8 cellular contexts compared by ENCODE assay signal in genomic region chr19:57321164-57321563, GRCh38. TPM values are rescaled to one million over a fixed set of nuclear protein-coding genes. Genes with fewer than 3 reads are reported as not detected.
DNase-seq lines count a peak whose midpoint lies in the region; ATAC-seq, FAIRE-seq and TF ChIP-seq lines count a peak whose summit lies in the region.

No MANE protein-coding gene starts in this region.

- DNase-seq in left ventricle myocardium inferior: no peak
- DNase-seq in left ventricle myocardium superior: no peak
- no peak for DNase-seq in astrocyte (ENCODE audit: low read depth)
- DNase-seq in memory B cell (ENCODE audit: low spot score in 2 of 2): no peak
- DNase-seq in uterus: no peak
- no peak for DNase-seq in GM13976 (ENCODE audit: low spot score)
- DNase-seq in foreskin melanocyte: no peak

- TF ChIP-seq CTCF in left ventricle myocardium inferior (IDR thresholded peaks at IDR 0.05; ENCODE audit: borderline replicate concordance) (no peak), astrocyte (IDR thresholded peaks at IDR 0.05; ENCODE audit: insufficient read depth, low read depth, low read length) (no peak), uterus (IDR thresholded peaks at IDR 0.05) (no peak), GM13976 (IDR thresholded peaks at IDR 0.05; ENCODE audit: borderline replicate concordance, control extremely low read depth, extremely low read depth, insufficient read depth, missing control alignments) (no peak)

- peaks cover 21% of the 10 kb centered on the region for H3K36me3 Mint-ChIP-seq in astrocyte (ENCODE audit: low read depth, unreplicated experiment)
- H3K36me3 Mint-ChIP-seq in memory B cell: peaks cover 30% of the 10 kb centered on the region

- peak overlapping the region; percentile 97 for H3K4me2 ChIP-seq in astrocyte (ENCODE audit: low read length)

- peaks cover 34% of the 10 kb centered on the region for H3K36me3 ChIP-seq in left ventricle myocardium inferior
- H3K36me3 ChIP-seq in astrocyte (ENCODE audit: insufficient read depth, low read length): peaks cover 10% of the 10 kb centered on the region
- H3K36me3 ChIP-seq in uterus: no peaks in the 10 kb centered on the region

- peak overlapping the region; percentile 93 for H3K9ac ChIP-seq in astrocyte (ENCODE audit: low read length)

- ATAC-seq in left ventricle myocardium superior (no peak), memory B cell (ENCODE audit: low read depth) (no peak), HG02938 (IDR thresholded peaks at IDR 0.05; ENCODE audit: unreplicated experiment) (no peak)

- H3K4me1 Mint-ChIP-seq in astrocyte (ENCODE audit: low read depth, unreplicated experiment) (peaks cover 11% of the 10 kb centered on the region), memory B cell (peaks cover 22% of the 10 kb centered on the region)

- H3K27ac ChIP-seq in left ventricle myocardium inferior (replicated peaks): peak overlapping the region; percentile 93
- H3K27ac ChIP-seq in astrocyte (ENCODE audit: low read depth, low read length): peak overlapping the region; percentile 66
- H3K27ac ChIP-seq in uterus: peak overlapping the region; percentile 77 to 83

- FAIRE-seq in astrocyte (lab: Jason Lieb, UNC): no peak

- H3K9me3 ChIP-seq in left ventricle myocardium inferior (replicated peaks): peaks cover 27% of the 10 kb centered on the region
- H3K9me3 ChIP-seq in astrocyte (ENCODE audit: insufficient read depth, low read depth, low read length): no peaks in the 10 kb centered on the region
- H3K9me3 ChIP-seq in uterus: peaks cover 0 to 30% of the 10 kb centered on the region in 2 donors

- peaks cover 38% of the 10 kb centered on the region for H3K79me2 ChIP-seq in astrocyte (ENCODE audit: insufficient read depth, low read length)

- H3K27ac Mint-ChIP-seq in astrocyte (ENCODE audit: unreplicated experiment) (peak overlapping the region; percentile 48), memory B cell (peak overlapping the region; percentile 98)

- H3K4me1 ChIP-seq in left ventricle myocardium inferior: peaks cover 32% of the 10 kb centered on the region
- H3K4me1 ChIP-seq in astrocyte (ENCODE audit: insufficient read depth, low read length): peaks cover 9% of the 10 kb centered on the region
- H3K4me1 ChIP-seq in uterus: no peaks in the 10 kb centered on the region

- in situ Hi-C loops in GM13976 (cut with MboI; ENCODE audit: low sequenced_read_pairs, unreplicated experiment): no loop called here

- peak overlapping the region; percentile 93 for H2AFZ ChIP-seq in astrocyte (ENCODE audit: low read depth, low read length)

- H3K27me3 ChIP-seq in left ventricle myocardium inferior (ENCODE audit: low read depth): no peaks in the 10 kb centered on the region
- H3K27me3 ChIP-seq in astrocyte (ENCODE audit: insufficient read depth, low read length): peaks cover 2% of the 10 kb centered on the region
- H3K27me3 ChIP-seq in uterus: no peaks in the 10 kb centered on the region

- peaks cover 1% of the 10 kb centered on the region for H3K27me3 Mint-ChIP-seq in astrocyte (ENCODE audit: low read depth, unreplicated experiment)
- H3K27me3 Mint-ChIP-seq in memory B cell: peaks cover 2% of the 10 kb centered on the region

- intact Hi-C loops in left ventricle myocardium inferior (cut with micrococcal nuclease) (no loop called here), left ventricle myocardium superior (cut with micrococcal nuclease) (no loop called here), uterus (cut with DNase I; ENCODE audit: low total_unique reads) (no loop called here)

- TF ChIP-seq POLR2A in uterus (IDR thresholded peaks at IDR 0.05): no peak

- peak overlapping the region; percentile 88 for H3K4me3 Mint-ChIP-seq in astrocyte (ENCODE audit: unreplicated experiment)
- peak overlapping the region; percentile 97 for H3K4me3 Mint-ChIP-seq in memory B cell

- H3K4me3 ChIP-seq in left ventricle myocardium inferior (peak overlapping the region; percentile 94), astrocyte (ENCODE audit: insufficient read depth, low read depth, low read length) (peak overlapping the region; percentile 79), uterus (peak overlapping the region; percentile 81 to 93)

- no peaks in the 10 kb centered on the region for H3K9me3 Mint-ChIP-seq in astrocyte (ENCODE audit: unreplicated experiment)
- H3K9me3 Mint-ChIP-seq in memory B cell: peaks cover 4% of the 10 kb centered on the region

- H4K20me1 ChIP-seq in astrocyte (ENCODE audit: insufficient read depth, low read length): peaks cover 14% of the 10 kb centered on the region

RNA-seq across cellular contexts. Expression of gene ZNF543, which starts 0.9 kb away (rescaled TPM):
- total RNA-seq in left ventricle myocardium inferior: 5.7 TPM
- 6.1 TPM for total RNA-seq in left ventricle myocardium superior
- 8.7 and 9.5 TPM in 2 replicates for total RNA-seq in astrocyte
- total RNA-seq in uterus: 10 to 100 TPM in 2 of 4 donors, 1 to 10 TPM in 2; 5.9 to 31.2 (median 10.2) TPM

RNA-seq across cellular contexts. Expression of gene ZNF304, which starts 29.9 kb away (rescaled TPM):
- 8.0 TPM for total RNA-seq in left ventricle myocardium inferior
- 8.3 TPM for total RNA-seq in left ventricle myocardium superior
- 11.5 and 12.2 TPM in 2 replicates for total RNA-seq in astrocyte
- 10 to 100 TPM in 2 of 4 donors, 1 to 10 TPM in 2; 4.1 to 25.0 (median 8.3) TPM for total RNA-seq in uterus

RNA-seq across cellular contexts. Expression of gene ZNF460, which starts 40.9 kb away (rescaled TPM):
- total RNA-seq in left ventricle myocardium inferior (24.0 TPM), left ventricle myocardium superior (26.4 TPM), astrocyte (87.2 and 105 TPM in 2 replicates), uterus (100 to 1,000 TPM in 1 of 4 donors, 10 to 100 TPM in 3; 43.2 to 204 (median 68.7) TPM)

RNA-seq across cellular contexts. Expression of gene TRAPPC2B, which starts 42.2 kb away (rescaled TPM):
- total RNA-seq in left ventricle myocardium inferior (11.4 TPM), left ventricle myocardium superior (10.9 TPM), astrocyte (9.2 and 11.6 TPM in 2 replicates), uterus (10 to 100 TPM in 2 of 4 donors, 1 to 10 TPM in 1, not detected in 1; 2.0 to 21.0 (median 10.6) TPM)

RNA-seq across cellular contexts. Expression of gene ZNF547, which starts 42.2 kb away (rescaled TPM):
- total RNA-seq in left ventricle myocardium inferior: 3.6 TPM
- 3.2 TPM for total RNA-seq in left ventricle myocardium superior
- total RNA-seq in astrocyte: 3.6 and 4.1 TPM in 2 replicates
- 1 to 10 TPM in 2 of 4 donors, not detected in 2; 2.1 to 5.7 TPM for total RNA-seq in uterus
